ENCODE assay signal across 8 cellular contexts in the genomic region with DNA sequence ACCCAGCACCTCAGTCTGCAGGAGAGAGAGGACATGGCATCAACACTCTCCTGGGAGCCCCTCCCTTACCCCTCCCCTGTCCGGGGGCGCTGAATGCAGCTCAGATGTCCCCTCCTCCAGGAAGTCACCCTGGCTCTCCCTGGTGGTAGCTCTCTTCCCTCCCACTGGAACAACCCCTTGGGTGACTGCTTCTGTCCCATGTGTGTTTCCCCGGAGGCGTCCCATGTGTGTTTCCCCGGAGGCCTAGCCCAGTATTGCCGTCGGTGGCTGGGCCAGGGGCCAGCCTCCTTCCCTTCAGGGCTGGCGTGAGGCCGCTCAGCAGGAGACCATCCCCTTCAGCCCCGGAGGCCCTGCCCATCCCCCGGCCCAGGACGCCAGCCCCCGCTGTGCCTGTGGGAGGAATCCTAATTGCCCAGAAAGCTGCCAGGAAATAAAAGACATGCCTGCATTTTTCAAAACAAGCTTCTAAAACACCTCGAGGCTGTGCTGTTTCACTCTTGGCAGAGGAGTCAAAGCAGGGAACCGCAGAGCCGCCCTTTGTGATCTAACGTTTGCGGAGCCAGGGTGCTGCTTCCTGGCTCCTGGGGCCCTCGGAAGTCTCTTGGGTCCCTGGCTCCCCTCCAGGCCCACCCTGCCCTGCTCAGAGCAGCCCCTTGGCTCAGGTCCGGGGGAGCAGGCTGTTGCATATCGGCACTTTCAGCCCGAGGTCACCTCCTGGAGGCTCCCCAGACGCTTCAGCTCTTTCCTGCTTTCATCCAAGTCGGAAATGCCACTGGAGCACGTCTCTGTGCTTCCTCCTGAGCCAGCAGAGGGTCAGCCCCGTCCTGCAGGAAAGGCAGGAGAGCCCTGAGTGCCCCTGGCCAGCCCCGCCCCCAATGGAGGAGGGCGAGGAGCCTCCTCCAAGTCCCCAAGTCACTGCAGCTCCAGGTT. TPM values are rescaled to one million over a fixed set of nuclear protein-coding genes. Genes with fewer than 3 reads are reported as not detected.
A peak's percentile ranks its signal among the peaks of the same experiment; 100 is the strongest.
DNase-seq lines count a peak whose midpoint lies in the region; ATAC-seq and TF ChIP-seq lines count a peak whose summit lies in the region.

No MANE protein-coding gene starts in this region.

- no peaks in the 10 kb centered on the region for H3K79me2 ChIP-seq in SK-N-SH (ENCODE audit: insufficient read depth)
- no peaks in the 10 kb centered on the region for H3K79me2 ChIP-seq in mammary epithelial cell (ENCODE audit: insufficient read depth, low read length)

- TF ChIP-seq EP300 in SK-N-SH (IDR thresholded peaks at IDR 0.05; ENCODE audit: borderline replicate concordance in 1 of 2, low read depth in 1 of 2, low read length in 1 of 2): no peak

- TF ChIP-seq CTCF in SK-N-SH (IDR thresholded peaks at IDR 0.05) (no peak), mammary epithelial cell (conservative IDR thresholded peaks at IDR 0.05 in 1 of 2, IDR thresholded peaks at IDR 0.05 in 1 of 2; ENCODE audit: extremely low read depth in 1 of 2, insufficient read depth in 1 of 2, low read depth in 1 of 2, low read length in 2 of 2) (peak in 1 of 2 donors; percentile 11), gastrocnemius medialis (IDR thresholded peaks at IDR 0.05 in 4 of 5, conservative IDR thresholded peaks at IDR 0.05 in 1 of 5) (no peak)

- TF ChIP-seq RAD21 in SK-N-SH (IDR thresholded peaks at IDR 0.05; ENCODE audit: low read length): no peak

- H3K27me3 ChIP-seq in SK-N-SH (ENCODE audit: insufficient read depth) (no peaks in the 10 kb centered on the region), mammary epithelial cell (ENCODE audit: insufficient read depth, low read length) (no peaks in the 10 kb centered on the region), iPS-20b (ENCODE audit: insufficient read depth, low read length) (no peaks in the 10 kb centered on the region; the same call in 1 of the 2 replicates), gastrocnemius medialis (no peaks in the 10 kb centered on the region)

- ATAC-seq in gastrocnemius medialis: no peak
- no peak for ATAC-seq in HG03469 (IDR thresholded peaks at IDR 0.05; ENCODE audit: unreplicated experiment)

- WGBS in SK-N-SH (ENCODE audit: low lambda C conversion rate): 47% methylated on average over 21 of the region's 28 CpGs
- WGBS in mammary epithelial cell (ENCODE audit: low coverage, missing lambda C conversion rate): 13% methylated on average over 6 of the region's 28 CpGs

- H3K27ac ChIP-seq in SK-N-SH (ENCODE audit: low read depth in 2 of 2, low read length in 1 of 2): peak overlapping the region in 1 of 2 experiments; percentile 16; a peak in 1 of 4 replicates
- H3K27ac ChIP-seq in mammary epithelial cell (ENCODE audit: insufficient read depth, low read depth, low read length): no peak overlapping the region
- no peak overlapping the region for H3K27ac ChIP-seq in iPS-20b (ENCODE audit: low read length)
- peak overlapping the region; percentile 40 to 62 (median 52) for H3K27ac ChIP-seq in gastrocnemius medialis

- CTCF ChIA-PET in SK-N-SH (lab: Yijun Ruan, JAX) (interaction anchor here (0.7 to 1.6 kb wide), 4 partner anchors 13 to 100 kb away, joined by 3 to 5 read pairs (median 4); no protein-coding TSS in a partner anchor), mammary epithelial cell (lab: Charles Lee; ENCODE audit: low non-redundant PET) (no interaction called here)

- intact Hi-C loops in mammary epithelial cell (cut with micrococcal nuclease) (no loop called here), gastrocnemius medialis (cut with DNase I; ENCODE audit: low total_unique reads) (no loop called here)

- no peaks in the 10 kb centered on the region for H3F3A ChIP-seq in SK-N-SH (replicated peaks; ENCODE audit: insufficient read depth)

- BruUV-seq in mammary epithelial cell (replicated peaks; lab: Mats Ljungman, UMichigan): no TSS peak

- in situ Hi-C loops in G401 (cut with HindIII; ENCODE audit: low sequenced_read_pairs) (no loop called here), mammary epithelial cell (cut with MboI; ENCODE audit: low sequenced_read_pairs in 2 of 2) (no loop called here), gastrocnemius medialis (cut with MboI; ENCODE audit: low sequenced_read_pairs in 4 of 4) (no loop called here)

- H3K9ac ChIP-seq in SK-N-SH: no peak overlapping the region
- no peak overlapping the region for H3K9ac ChIP-seq in mammary epithelial cell (ENCODE audit: insufficient read depth, low read length)
- peak overlapping the region; percentile 19; the same call in 1 of the 2 replicates for H3K9ac ChIP-seq in iPS-20b (ENCODE audit: low read depth, low read length)

- POLR2A ChIA-PET in SK-N-SH (lab: Yijun Ruan, JAX): no interaction called here

- no peak overlapping the region for H3K4me3 ChIP-seq in SK-N-SH (ENCODE audit: low read depth in 2 of 2, low read length in 1 of 2)
- H3K4me3 ChIP-seq in mammary epithelial cell (replicated peaks in 1 of 3; ENCODE audit: insufficient read depth in 1 of 3, low read depth in 2 of 3, low read length in 3 of 3): peak overlapping the region in 2 of 3 experiments; percentile 3 to 10
- H3K4me3 ChIP-seq in iPS-20b (ENCODE audit: low read length): peak overlapping the region; percentile 35; the same call in 1 of the 2 replicates
- peak overlapping the region; percentile 22 to 34 (median 30) for H3K4me3 ChIP-seq in gastrocnemius medialis

- TF ChIP-seq POLR2A in gastrocnemius medialis (IDR thresholded peaks at IDR 0.05): no peak

- H4K20me1 ChIP-seq in SK-N-SH (ENCODE audit: insufficient read depth): no peaks in the 10 kb centered on the region
- H4K20me1 ChIP-seq in mammary epithelial cell (ENCODE audit: insufficient read depth, low read length): no peaks in the 10 kb centered on the region

- DNase-seq in G401 (ENCODE audit: low spot score) (peak; percentile 36), SK-N-SH (peak; percentile 79), mammary epithelial cell (peak; percentile 35), gastrocnemius medialis (no peak), HUDEP-2 (lab: John Stamatoyannopoulos, UW; ENCODE audit: unreplicated experiment in 76 of 76) (no peak), NCI-H524 (lab: John Stamatoyannopoulos, UW) (no peak)

- no peak overlapping the region for H3K4me2 ChIP-seq in SK-N-SH
- H3K4me2 ChIP-seq in mammary epithelial cell (ENCODE audit: insufficient read depth, low read depth, low read length): peak overlapping the region; percentile 80

- H3K36me3 ChIP-seq in SK-N-SH (replicated peaks in 1 of 2; ENCODE audit: control insufficient read depth in 1 of 2, insufficient read depth in 2 of 2, low read length in 1 of 2) (no peaks in the 10 kb centered on the region), mammary epithelial cell (ENCODE audit: insufficient read depth, low read length) (no peaks in the 10 kb centered on the region), iPS-20b (ENCODE audit: insufficient read depth, low read depth, low read length) (no peaks in the 10 kb centered on the region), gastrocnemius medialis (peaks cover 0 to under 1% of the 10 kb centered on the region in 2 donors)

- H2AFZ ChIP-seq in SK-N-SH (ENCODE audit: low read depth) (0 out of 2 replicates have a peak overlapping the region, but pooled peaks have one; percentile 51), mammary epithelial cell (ENCODE audit: low read depth, low read length) (peak overlapping the region; percentile 80)

- H3K9me2 ChIP-seq in SK-N-SH: no peaks in the 10 kb centered on the region

- H3K4me1 ChIP-seq in SK-N-SH (ENCODE audit: control insufficient read depth in 1 of 2, insufficient read depth in 2 of 2, low read depth in 1 of 2, low read length in 1 of 2) (peaks cover 0 to 12% of the 10 kb centered on the region in 2 experiments; a peak in 2 of 4 replicates), mammary epithelial cell (ENCODE audit: insufficient read depth, low read length) (peaks cover 17% of the 10 kb centered on the region), iPS-20b (ENCODE audit: insufficient read depth, low read length) (peaks cover 15% of the 10 kb centered on the region), gastrocnemius medialis (peaks cover 50 to 58% of the 10 kb centered on the region in 2 donors)

- dilution Hi-C loops in mammary epithelial cell (cut with HindIII; ENCODE audit: low sequenced_read_pairs): loop anchor here (5.0 kb wide), 1 partner anchor 53 kb away; no protein-coding TSS in a partner anchor

- H3K9me3 ChIP-seq in SK-N-SH: 0 out of 2 replicates have a peak, but pooled peaks cover 8% of the 10 kb centered on the region
- H3K9me3 ChIP-seq in mammary epithelial cell (replicated peaks; ENCODE audit: insufficient read depth, low read length): no peaks in the 10 kb centered on the region
- H3K9me3 ChIP-seq in iPS-20b (ENCODE audit: insufficient read depth, low read depth, low read length): peaks cover 13% of the 10 kb centered on the region; the same call in 1 of the 2 replicates
- H3K9me3 ChIP-seq in gastrocnemius medialis: peaks cover 0 to 2% (median 0%) of the 10 kb centered on the region in 3 donors

TF ChIP-seq in SK-N-SH, 30 proteins besides CTCF, POLR2A, EP300 and RAD21 (continues in another document):
- TF ChIP-seq JUND (IDR thresholded peaks at IDR 0.05) (no peak), NFIC (IDR thresholded peaks at IDR 0.05; ENCODE audit: borderline replicate concordance) (no peak), FOXM1 (IDR thresholded peaks at IDR 0.05; ENCODE audit: low read depth) (no peak), SIN3A (IDR thresholded peaks at IDR 0.05; ENCODE audit: borderline replicate concordance, low read depth, low read length) (no peak)
- TF ChIP-seq, protein P1, sequence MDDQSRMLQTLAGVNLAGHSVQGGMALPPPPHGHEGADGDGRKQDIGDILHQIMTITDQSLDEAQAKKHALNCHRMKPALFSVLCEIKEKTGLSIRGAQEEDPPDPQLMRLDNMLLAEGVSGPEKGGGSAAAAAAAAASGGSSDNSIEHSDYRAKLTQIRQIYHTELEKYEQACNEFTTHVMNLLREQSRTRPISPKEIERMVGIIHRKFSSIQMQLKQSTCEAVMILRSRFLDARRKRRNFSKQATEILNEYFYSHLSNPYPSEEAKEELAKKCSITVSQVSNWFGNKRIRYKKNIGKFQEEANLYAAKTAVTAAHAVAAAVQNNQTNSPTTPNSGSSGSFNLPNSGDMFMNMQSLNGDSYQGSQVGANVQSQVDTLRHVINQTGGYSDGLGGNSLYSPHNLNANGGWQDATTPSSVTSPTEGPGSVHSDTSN (IDR thresholded peaks at IDR 0.05): no peak

RNA-seq across cellular contexts. Expression of a gene that starts 11.4 kb away (rescaled TPM):
- 0.07 and 2.2 TPM in 2 replicates for total RNA-seq in G401 (2014; rRNA removed; shearing (Covaris generic))
- polyA plus RNA-seq in SK-N-SH (2012; rRNA removed): 0.03 TPM in 2 replicates
- 0.05 and 0.09 TPM in 2 replicates for polyA plus RNA-seq in SK-N-SH (2012; cell fraction: cytosol; rRNA removed)
- 0.12 and 0.26 TPM in 2 replicates for polyA plus RNA-seq in SK-N-SH (2012; cell fraction: nucleus; rRNA removed)
- 1 to 10 TPM in 1 of 2 donors, under 1 TPM in 1; 0.64 to 3.7 TPM for total RNA-seq in mammary epithelial cell
- polyA plus RNA-seq in mammary epithelial cell: 0.46 TPM
- polyA minus RNA-seq in mammary epithelial cell: 0.83 TPM
- 10 to 100 TPM; 16.4 to 56.2 (median 43.5) TPM for total RNA-seq in gastrocnemius medialis

Comparison
In these comparisons a context has a peak if more than half of its experiments do, and no peak if none do; other contexts are left out.
1. DNase-seq: peak in G401 (single experiment), SK-N-SH (single experiment) and mammary epithelial cell (single experiment); none in gastrocnemius medialis (0 of 2), HUDEP-2 (0 of 76) and NCI-H524 (0 of 2).
2. H3K27ac ChIP-seq: peak in gastrocnemius medialis (4 of 4); none in mammary epithelial cell (single experiment) and iPS-20b (single experiment).
3. H3K4me3 ChIP-seq: peak in mammary epithelial cell (2 of 3), iPS-20b (single experiment) and gastrocnemius medialis (4 of 4); none in SK-N-SH (0 of 2).